In genomic region chr10:124018886-124019525, GRCh38 we compare ENCODE assay signal across 23 cellular contexts.
DNase-seq lines count a peak whose midpoint lies in the region; ATAC-seq, FAIRE-seq and TF ChIP-seq lines count a peak whose summit lies in the region.
"Had no signal": no experiment of that assay in that cellular context is flagged by ENCODE, and none has a peak within 500 bp of the region (broad histone marks: within the 10 kb centered on the region; RNA-seq: fewer than 3 reads in every experiment).

No MANE protein-coding gene starts in this region.

- no peaks in the 10 kb centered on the region for H3K27me3 ChIP-seq in bronchial epithelial cell (ENCODE audit: control insufficient read depth, insufficient read depth, low read length)
- H3K27me3 ChIP-seq in spleen (replicated peaks in 1 of 7): no peaks in the 10 kb centered on the region

- peaks cover 3% of the 10 kb centered on the region for H3K36me3 ChIP-seq in bronchial epithelial cell (ENCODE audit: control insufficient read depth, insufficient read depth, low read length)
- H3K36me3 ChIP-seq in kidney (ENCODE audit: control insufficient read depth in 1 of 2, insufficient read depth in 2 of 2, low read length in 2 of 2): no peaks in the 10 kb centered on the region
- H3K36me3 ChIP-seq in spleen: peaks cover 0 to 98% (median 17%) of the 10 kb centered on the region in 6 donors

- ATAC-seq in left ventricle myocardium superior (no peak), Right ventricle myocardium inferior (no peak), GM19324 (IDR thresholded peaks at IDR 0.05; ENCODE audit: low FRiP score, unreplicated experiment) (no peak)
- ATAC-seq: HCT116 had no signal

- no peak overlapping the region for H3K27ac ChIP-seq in kidney (ENCODE audit: low read depth in 2 of 2, low read length in 2 of 2)
- H3K27ac ChIP-seq in spleen: no peak overlapping the region
- H3K27ac ChIP-seq: GM23248 had no signal

- no peaks in the 10 kb centered on the region for H3K9me3 ChIP-seq in kidney (ENCODE audit: control insufficient read depth in 1 of 2, low read length in 2 of 2)
- peaks cover 0 to 2% (median 0%) of the 10 kb centered on the region in 8 donors for H3K9me3 ChIP-seq in spleen

- H3K9ac ChIP-seq in kidney (ENCODE audit: low read length in 2 of 2): no peak overlapping the region
- H3K9ac ChIP-seq: GM23248 had no signal

- TF ChIP-seq POLR2A in spleen (IDR thresholded peaks at IDR 0.05): no peak
- TF ChIP-seq POLR2A in lower leg skin (IDR thresholded peaks at IDR 0.05): no peak

- intact Hi-C loops in left ventricle myocardium superior (cut with micrococcal nuclease) (no loop called here), Right ventricle myocardium inferior (cut with DNase I) (no loop called here), kidney (cut with DNase I) (no loop called here), spleen (cut with DNase I; ENCODE audit: low total_unique reads) (no loop called here), lower leg skin (cut with DNase I; ENCODE audit: low total_unique reads) (no loop called here)

- WGBS in spleen, 5 donors: 83 to 89% (median 87%) methylated on average over 18 to 19 of the region's 19 CpGs
- WGBS in lower leg skin, 2 donors: 86 to 89% methylated on average over 19 of the region's 19 CpGs

- H3K4me1 ChIP-seq in kidney (ENCODE audit: control insufficient read depth in 1 of 2, insufficient read depth in 1 of 2, low read depth in 1 of 2, low read length in 2 of 2) (no peaks in the 10 kb centered on the region), spleen (peaks cover 0 to 56% (median 12%) of the 10 kb centered on the region in 6 donors)

- H3K4me3 ChIP-seq in bronchial epithelial cell (ENCODE audit: low read depth, low read length): no peak overlapping the region
- no peak overlapping the region for H3K4me3 ChIP-seq in kidney (ENCODE audit: low read length in 2 of 2)
- H3K4me3 ChIP-seq in spleen: no peak overlapping the region
- no peak overlapping the region for H3K4me3 ChIP-seq in lower leg skin (ENCODE audit: low read depth, poor library complexity, severe bottlenecking)
- H3K4me3 ChIP-seq: GM23248 had no signal

- DNase-seq in left ventricle myocardium superior: peak; percentile 23
- DNase-seq in Right ventricle myocardium inferior (ENCODE audit: missing footprints): no peak
- DNase-seq in bronchial epithelial cell (ENCODE audit: low read depth): no peak
- peak; percentile 61 for DNase-seq in kidney
- peak; percentile 58 for DNase-seq in spleen
- no peak for DNase-seq in ureter (ENCODE audit: low spot score)
- no peak for DNase-seq in lower leg skin (ENCODE audit: low spot score in 2 of 2)
- DNase-seq: 8988T; C1 segment of cervical spinal cord; CD4-positive, CD25-positive, alpha-beta regulatory T cell; COR-L47; DMS 273 treated with DMSO at 0.1 percent for 48 hours; DMS53; GM23248; H7; HFFc6; IMR-90 had no signal

- no peak for TF ChIP-seq CTCF in bronchial epithelial cell (IDR thresholded peaks at IDR 0.05; ENCODE audit: insufficient read depth, low read length, severe bottlenecking)
- TF ChIP-seq CTCF in kidney (IDR thresholded peaks at IDR 0.05; ENCODE audit: borderline replicate concordance, extremely low read depth, insufficient read depth): no peak
- no peak for TF ChIP-seq CTCF in spleen (IDR thresholded peaks at IDR 0.05 in 8 of 11, conservative IDR thresholded peaks at IDR 0.05 in 3 of 11)
- TF ChIP-seq CTCF in lower leg skin (IDR thresholded peaks at IDR 0.05): no peak

- FAIRE-seq in bronchial epithelial cell (lab: Jason Lieb, UNC): peak; percentile 40
- no peak for FAIRE-seq in kidney (lab: Jason Lieb, UNC)
- FAIRE-seq: G401.6, GM12891, GM19239, HTR-8/SVneo had no signal

Comparison
In these comparisons a context has a peak if more than half of its experiments do, and no peak if none do; other contexts are left out.
1. DNase-seq: peak in left ventricle myocardium superior (single experiment), kidney (single experiment) and spleen (single experiment); none in Right ventricle myocardium inferior (single experiment), bronchial epithelial cell (single experiment), ureter (single experiment) and lower leg skin (0 of 2).